Comparison of ENCODE assay signal across 8 cellular contexts in genomic region chr10:128047337-128047736, GRCh38.
DNase-seq lines count a peak whose midpoint lies in the region; ATAC-seq and TF ChIP-seq lines count a peak whose summit lies in the region.

No MANE protein-coding gene starts in this region.

- H3K36me3 Mint-ChIP-seq in activated B cell treated with CpG ODN at 0.5 μM for 24 hours (ENCODE audit: low read depth) = peaks cover 27% of the 10 kb centered on the region

- POLR2A ChIA-PET in activated B cell treated with CpG ODN at 0.5 μM for 24 hours (lab: Charles Lee) = interaction anchor here (0.7 to 8.2 kb wide), 8 partner anchors 11 to 193 kb away, joined by 3 to 162 read pairs (median 6); no protein-coding TSS in a partner anchor

- TF ChIP-seq CTCF in activated B cell treated with CpG ODN at 0.5 μM for 24 hours (IDR thresholded peaks at IDR 0.05) = no peak

- peaks cover 55% of the 10 kb centered on the region for H3K4me1 Mint-ChIP-seq in activated B cell treated with CpG ODN at 0.5 μM for 24 hours

- intact Hi-C loops in activated B cell treated with CpG ODN at 0.5 μM for 24 hours (cut with micrococcal nuclease) = loop anchor here (1.0 kb wide), 3 partner anchors 12 to 22 kb away; no protein-coding TSS in a partner anchor

- H3K4me3 Mint-ChIP-seq in activated B cell treated with CpG ODN at 0.5 μM for 24 hours = peak overlapping the region; percentile 85

- H3K27me3 Mint-ChIP-seq in activated B cell treated with CpG ODN at 0.5 μM for 24 hours = no peaks in the 10 kb centered on the region

- DNase-seq in ACHN (peak; percentile 74), activated B cell treated with CpG ODN at 0.5 μM for 24 hours (peak; percentile 61), lung microvascular endothelial cell (ENCODE audit: low read depth in 2 of 2) (peak; percentile 54 to 90), NCI-H82 treated with DMSO at 0.1 percent for 48 hours (lab: John Stamatoyannopoulos, UW; ENCODE audit: unreplicated experiment) (no peak)
- DNase-seq in central memory CD4-positive, alpha-beta T cell = peak; percentile 83
- DNase-seq in stimulated activated CD8-positive, alpha-beta memory T cell treated with anti-CD3 and anti-CD28 coated beads, Interleukin-4, amount 100 ng/mL, for 24 hours (ENCODE audit: low read depth) = peak; percentile 74

- H3K9me3 Mint-ChIP-seq in activated B cell treated with CpG ODN at 0.5 μM for 24 hours = no peaks in the 10 kb centered on the region

- CTCF ChIA-PET in activated B cell treated with CpG ODN at 0.5 μM for 24 hours (lab: Charles Lee) = interaction anchor here (0.7 to 2.9 kb wide), 5 partner anchors 10 to 22 kb away, joined by 3 to 31 read pairs (median 12); no protein-coding TSS in a partner anchor

- in situ Hi-C loops in ACHN (cut with HindIII; ENCODE audit: low pct_ligation_motif_present, low pct_unique_long_range_greater_than_20kb, low sequenced_read_pairs) = no loop called here

- ATAC-seq in GM19395 (IDR thresholded peaks at IDR 0.05; ENCODE audit: unreplicated experiment) = peak; percentile 96
- peak; percentile 100 for ATAC-seq in HG03521 (IDR thresholded peaks at IDR 0.05; ENCODE audit: unreplicated experiment)
- peak; percentile 100 for ATAC-seq in activated B cell treated with CpG ODN at 0.5 μM for 24 hours (ENCODE audit: low read depth)

- H3K27ac Mint-ChIP-seq in activated B cell treated with CpG ODN at 0.5 μM for 24 hours = peak overlapping the region; percentile 81
